ENCODE assay signal across 19 cellular contexts in genomic region chr13:34721631-34722144, GRCh38.
DNase-seq lines count a peak whose midpoint lies in the region; ATAC-seq and TF ChIP-seq lines count a peak whose summit lies in the region.
"Had no signal": no experiment of that assay in that cellular context is flagged by ENCODE, and none has a peak within 500 bp of the region (broad histone marks: within the 10 kb centered on the region; RNA-seq: fewer than 3 reads in every experiment).

No MANE protein-coding gene starts in this region.

- TF ChIP-seq EP300 in neural cell (conservative IDR thresholded peaks at IDR 0.05; ENCODE audit: poor library complexity, severe bottlenecking) = peak; percentile 67

- H2AFZ ChIP-seq in PC-3 (ENCODE audit: low read length) = no peak overlapping the region
- H2AFZ ChIP-seq in neural cell (ENCODE audit: low read depth, low read length) = no peak overlapping the region
- H2AFZ ChIP-seq: PC-9 had no signal

- peaks cover 36% of the 10 kb centered on the region for H3K4me1 ChIP-seq in PC-3 (ENCODE audit: insufficient read depth, low read length)

- ATAC-seq in PC-3 (peak; percentile 93), HG02870 (IDR thresholded peaks at IDR 0.05; ENCODE audit: unreplicated experiment) (no peak), HG02588 (IDR thresholded peaks at IDR 0.05; ENCODE audit: unreplicated experiment) (no peak)
- ATAC-seq: CD8-positive, alpha-beta T cell; HepG2 had no signal

- DNase-seq in NCI-H510A treated with DMSO at 0.1 percent for 48 hours (lab: John Stamatoyannopoulos, UW) = peak; percentile 25
- DNase-seq in NCI-H510A (lab: John Stamatoyannopoulos, UW) = no peak
- peak; percentile 44 for DNase-seq in NCI-H146 treated with DMSO at 0.1 percent for 48 hours (lab: John Stamatoyannopoulos, UW; ENCODE audit: unreplicated experiment)
- DNase-seq in PC-3 = peak; percentile 49
- DNase-seq in Ammon's horn (ENCODE audit: low spot score) = no peak
- DNase-seq: 8988T; CD8-positive, alpha-beta T cell; EL; GOT3; KG1; NCI-H1694 treated with DMSO at 0.1 percent for 48 hours; NCI-H2171 treated with DMSO at 0.1 percent for 48 hours; NCI-H446 treated with DMSO at 0.1 percent for 48 hours; PC-9 had no signal

- POLR2A ChIA-PET in PC-3 (lab: Charles Lee; ENCODE audit: unreplicated experiment) = no interaction called here

- H3K9me2 ChIP-seq in PC-3 (replicated peaks; ENCODE audit: low read length) (no peaks in the 10 kb centered on the region), neural cell (ENCODE audit: insufficient read depth, low read length) (no peaks in the 10 kb centered on the region)

- no TSS peak for BruUV-seq in PC-3 (replicated peaks; lab: Mats Ljungman, UMichigan)

- H4K20me1 ChIP-seq in PC-3 (ENCODE audit: low read length) = no peaks in the 10 kb centered on the region
- H4K20me1 ChIP-seq in neural cell (ENCODE audit: insufficient read depth) = no peaks in the 10 kb centered on the region
- H4K20me1 ChIP-seq: BLaER1 had no signal

- H3K79me2 ChIP-seq in PC-3 (ENCODE audit: low read length) (no peaks in the 10 kb centered on the region), neural cell (replicated peaks; ENCODE audit: insufficient read depth, low read length) (no peaks in the 10 kb centered on the region)

- H3K36me3 ChIP-seq in PC-3 (ENCODE audit: low read depth, low read length) = no peaks in the 10 kb centered on the region
- no peaks in the 10 kb centered on the region for H3K36me3 ChIP-seq in neural cell (ENCODE audit: insufficient read depth, low read length)
- H3K36me3 ChIP-seq: BLaER1 had no signal

- H3K4me2 ChIP-seq in PC-3 (ENCODE audit: low read length) (peak overlapping the region; percentile 3; the same call in 1 of the 2 replicates), neural cell (ENCODE audit: low read length) (no peak overlapping the region)
- H3K4me2 ChIP-seq: BLaER1, PC-9 had no signal

- no peaks in the 10 kb centered on the region for H3K27me3 ChIP-seq in PC-3 (ENCODE audit: low read length)
- H3K27me3 ChIP-seq in neural cell (ENCODE audit: insufficient read depth, low read depth, low read length) = no peaks in the 10 kb centered on the region
- H3K27me3 ChIP-seq: BLaER1 had no signal

- H3K9me3 ChIP-seq in PC-3 (ENCODE audit: low read length) (no peaks in the 10 kb centered on the region), neural cell (ENCODE audit: low read length) (no peaks in the 10 kb centered on the region)

- peak overlapping the region; percentile 57 for H3K27ac ChIP-seq in PC-3 (ENCODE audit: low read length)
- peak overlapping the region; percentile 28 for H3K27ac ChIP-seq in neural cell (ENCODE audit: low read length)
- H3K27ac ChIP-seq: BLaER1, PC-9 had no signal

- H3K4me3 ChIP-seq in PC-3 (ENCODE audit: low read length) (no peak overlapping the region), neural cell (ENCODE audit: low read length) (no peak overlapping the region)
- H3K4me3 ChIP-seq: BLaER1, PC-9 had no signal

- H3K9ac ChIP-seq in PC-3 (ENCODE audit: low read length) (no peak overlapping the region), neural cell (ENCODE audit: low read length) (no peak overlapping the region)
- H3K9ac ChIP-seq: BLaER1 had no signal

- TF ChIP-seq CTCF in PC-3 (conservative IDR thresholded peaks at IDR 0.05; ENCODE audit: low read depth, low read length) (no peak), neural cell (IDR thresholded peaks at IDR 0.05; ENCODE audit: poor library complexity, severe bottlenecking) (no peak)

- intact Hi-C loops in PC-3 (cut with micrococcal nuclease) = loop anchor here (1.0 to 5.0 kb wide), 7 partner anchors 106 to 436 kb away; partner anchors contain the start of gene NBEA

- H3F3A ChIP-seq in PC-3 (ENCODE audit: low read length, unreplicated experiment) = no peaks in the 10 kb centered on the region
- no peaks in the 10 kb centered on the region for H3F3A ChIP-seq in neural cell (ENCODE audit: insufficient read depth, low read length, poor library complexity, severe bottlenecking)

- TF ChIP-seq RAD21 in neural cell (conservative IDR thresholded peaks at IDR 0.05) = no peak

- CTCF ChIA-PET in PC-3 (lab: Charles Lee) = no interaction called here

TF ChIP-seq in neural cell, 6 proteins besides CTCF, POLR2A, EP300 and RAD21:
- TF ChIP-seq EZH2 (IDR thresholded peaks at IDR 0.05; ENCODE audit: borderline replicate concordance, insufficient read depth, low read length, poor library complexity, severe bottlenecking) (no peak), REST (IDR thresholded peaks at IDR 0.05; ENCODE audit: borderline replicate concordance) (no peak), SMC3 (conservative IDR thresholded peaks at IDR 0.05; ENCODE audit: poor library complexity) (no peak), TAF1 (IDR thresholded peaks at IDR 0.05; ENCODE audit: low read depth) (no peak), MXI1 (conservative IDR thresholded peaks at IDR 0.05; ENCODE audit: poor library complexity, severe bottlenecking) (no peak), POLR2AphosphoS5 (IDR thresholded peaks at IDR 0.05) (peak; percentile 61)

Comparison
In these comparisons a context has a peak if more than half of its experiments do, and no peak if none do; other contexts are left out.
1. DNase-seq: peak in NCI-H510A treated with DMSO at 0.1 percent for 48 hours (single experiment), NCI-H146 treated with DMSO at 0.1 percent for 48 hours (single experiment) and PC-3 (single experiment); none in NCI-H510A (single experiment) and Ammon's horn (single experiment).